Comparison of ENCODE assay signal across 8 cellular contexts in genomic region chr2:231198291-231199173, GRCh38. TPM values are rescaled to one million over a fixed set of nuclear protein-coding genes. Genes with fewer than 3 reads are reported as not detected.
DNase-seq lines count a peak whose midpoint lies in the region; ATAC-seq, FAIRE-seq and TF ChIP-seq lines count a peak whose summit lies in the region.

Gene ARMC9, plus strand, starts transcription at chr2:231198631. Its CDS starts 7,608 bp downstream, at chr2:231206239.

- ATAC-seq in GM18870 (IDR thresholded peaks at IDR 0.05; ENCODE audit: unreplicated experiment) (peak; percentile 66), HG03097 (IDR thresholded peaks at IDR 0.05; ENCODE audit: low FRiP score, unreplicated experiment) (peak; percentile 91)

- no peaks in the 10 kb centered on the region for H3K36me3 ChIP-seq in kidney (ENCODE audit: control insufficient read depth in 1 of 2, insufficient read depth in 2 of 2, low read length in 2 of 2)

- TF ChIP-seq CTCF in kidney (IDR thresholded peaks at IDR 0.05; ENCODE audit: borderline replicate concordance, extremely low read depth, insufficient read depth) = no peak

- H3K4me3 ChIP-seq in kidney (ENCODE audit: low read length in 2 of 2) = peak within 1 kb of the TSS; percentile 100

- no peak for FAIRE-seq in kidney (lab: Jason Lieb, UNC)

- H3K9ac ChIP-seq in kidney (ENCODE audit: low read length in 2 of 2) = peak within 1 kb of the TSS; percentile 78 to 94

- no peaks in the 10 kb centered on the region for H3K9me3 ChIP-seq in kidney (ENCODE audit: control insufficient read depth in 1 of 2, low read length in 2 of 2)

- intact Hi-C loops in kidney (cut with DNase I) = loop anchor here (10.0 kb wide), 1 partner anchor 94 kb away; no protein-coding TSS in a partner anchor

- DNase-seq in AG08395 (ENCODE audit: low spot score) (peak; percentile 94), NCI-H2227 (lab: John Stamatoyannopoulos, UW; ENCODE audit: unreplicated experiment) (peak; percentile 93), cerebellar cortex (ENCODE audit: low spot score) (peak; percentile 80), kidney (peak; percentile 90)
- peak; percentile 82 for DNase-seq in activated CD4-positive, CD25-positive, alpha-beta regulatory T cell treated with anti-CD3 and anti-CD28 coated beads, Interleukin-2, amount 50 U/mL, for 72 hours
- peak; percentile 49 to 69 for DNase-seq in stimulated activated CD4-positive, alpha-beta T cell treated with anti-CD3 and anti-CD28 coated beads, Interleukin-15, amount 100 ng/mL, for 1 hour (ENCODE audit: low read depth in 1 of 2, low spot score in 1 of 2)

- peak within 1 kb of the TSS in 1 of 2 donors; percentile 67 for H3K27ac ChIP-seq in kidney (ENCODE audit: low read depth in 2 of 2, low read length in 2 of 2)

- H3K4me1 ChIP-seq in kidney (ENCODE audit: control insufficient read depth in 1 of 2, insufficient read depth in 1 of 2, low read depth in 1 of 2, low read length in 2 of 2) = peaks cover 5 to 6% of the 10 kb centered on the region in 2 donors

RNA-seq across cellular contexts. Expression of gene ARMC9, which starts in this region (rescaled TPM):
- total RNA-seq in kidney = 18.2 TPM
- 7.3 TPM for polyA plus RNA-seq in kidney (ENCODE audit: insufficient read depth, low read depth, low replicate concordance)
